ENCODE assay signal across 12 cellular contexts in genomic region chr5:42812620-42813019, GRCh38. TPM values are rescaled to one million over a fixed set of nuclear protein-coding genes. Genes with fewer than 3 reads are reported as not detected.
DNase-seq lines count a peak whose midpoint lies in the region; ATAC-seq and TF ChIP-seq lines count a peak whose summit lies in the region.
"Had no signal": no experiment of that assay in that cellular context is flagged by ENCODE, and none has a peak within 500 bp of the region (broad histone marks: within the 10 kb centered on the region; RNA-seq: fewer than 3 reads in every experiment).

No MANE protein-coding gene starts in this region.

- ATAC-seq in HCT116 (no peak), GM21576 (IDR thresholded peaks at IDR 0.05; ENCODE audit: unreplicated experiment) (no peak), HG03460 (IDR thresholded peaks at IDR 0.05; ENCODE audit: unreplicated experiment) (no peak)

- H3K4me3 ChIP-seq in HCT116 (replicated peaks in 1 of 2; ENCODE audit: low read depth in 1 of 2, low read length in 2 of 2) (no peak overlapping the region), subcutaneous abdominal adipose tissue (ENCODE audit: low read depth in 1 of 5, low read length in 5 of 5) (peak overlapping the region in 3 of 5 donors; percentile 82 to 97 (median 95))

- DNase-seq in HCT116 (ENCODE audit: low read depth, low spot score) = no peak
- no peak for DNase-seq in caudate nucleus (lab: John Stamatoyannopoulos, UW)
- DNase-seq in midbrain (lab: John Stamatoyannopoulos, UW) = peak; percentile 34
- DNase-seq in NCI-H1694 (lab: John Stamatoyannopoulos, UW) = no peak
- DNase-seq in MV-4-11 (lab: John Stamatoyannopoulos, UW) = no peak
- DNase-seq: AML-193, IMR-90, NCI-H446 treated with DMSO at 0.1 percent for 48 hours had no signal

- POLR2A ChIA-PET in HCT116 (lab: Charles Lee) = interaction anchor here (0.6 kb wide), 1 partner anchor 44 kb away, joined by 3 read pairs; no protein-coding TSS in a partner anchor

- H4K20me1 ChIP-seq in HCT116 (ENCODE audit: insufficient read depth) = no peaks in the 10 kb centered on the region

- H3K9ac ChIP-seq in HCT116 (ENCODE audit: low read length) (no peak overlapping the region), subcutaneous abdominal adipose tissue (ENCODE audit: low read length in 5 of 5) (peak overlapping the region in 1 of 5 donors; percentile 67)

- no peaks in the 10 kb centered on the region for H3K9me2 ChIP-seq in HCT116 (ENCODE audit: insufficient read depth)

- no peak for TF ChIP-seq POLR2A in HCT116 (IDR thresholded peaks at IDR 0.05; ENCODE audit: borderline replicate concordance, extremely low read depth, insufficient read depth, insufficient read length)

- intact Hi-C loops in HCT116 (cut with micrococcal nuclease) = no loop called here

- no peaks in the 10 kb centered on the region for H3K79me2 ChIP-seq in HCT116 (ENCODE audit: insufficient read depth, low read length)

- no TSS peak for BruUV-seq in HCT116 (replicated peaks; lab: Mats Ljungman, UMichigan)

- RAD21 ChIA-PET in HCT116 (lab: Charles Lee; ENCODE audit: low non-redundant PET in 1 of 2, low total read pairs in 2 of 2, uncharacterized antibody in 2 of 2, unreplicated experiment in 2 of 2) = no interaction called here

- CTCF ChIA-PET in HCT116 (lab: Charles Lee) = no interaction called here

- no peak for TF ChIP-seq CTCF in HCT116 (IDR thresholded peaks at IDR 0.05 in 2 of 3, conservative IDR thresholded peaks at IDR 0.05 in 1 of 3; ENCODE audit: borderline replicate concordance in 1 of 3, insufficient read depth in 1 of 3, low read depth in 2 of 3, low read length in 2 of 3)

- no peak for TF ChIP-seq RAD21 in HCT116 (IDR thresholded peaks at IDR 0.05; ENCODE audit: low read depth)

- H3K27ac ChIP-seq in HCT116 (ENCODE audit: low read depth, low read length) = no peak overlapping the region
- peak overlapping the region; percentile 100 for H3K27ac ChIP-seq in caudate nucleus (ENCODE audit: low read depth, low read length)
- H3K27ac ChIP-seq in subcutaneous abdominal adipose tissue (ENCODE audit: low read depth, low read length) = peak overlapping the region; percentile 95

- no peaks in the 10 kb centered on the region for H3K9me3 ChIP-seq in HCT116 (ENCODE audit: control insufficient read depth in 1 of 2, insufficient read depth in 1 of 2, low read depth in 1 of 2, low read length in 2 of 2)
- H3K9me3 ChIP-seq in subcutaneous abdominal adipose tissue (ENCODE audit: control insufficient read depth in 5 of 5, low read length in 5 of 5) = no peaks in the 10 kb centered on the region

- H3K27me3 ChIP-seq in HCT116 (ENCODE audit: insufficient read depth, low read length) (no peaks in the 10 kb centered on the region), subcutaneous abdominal adipose tissue (ENCODE audit: control insufficient read depth in 5 of 5, insufficient read depth in 4 of 5, low read length in 5 of 5) (no peaks in the 10 kb centered on the region)

- H3K4me1 ChIP-seq in HCT116 (ENCODE audit: control insufficient read depth in 1 of 2, insufficient read depth in 2 of 2, low read length in 2 of 2) (peaks cover 6 to 13% of the 10 kb centered on the region in 2 experiments), subcutaneous abdominal adipose tissue (ENCODE audit: control insufficient read depth in 5 of 5, insufficient read depth in 5 of 5, low read length in 5 of 5) (peaks cover 0 to 34% (median 24%) of the 10 kb centered on the region in 5 donors)

- peak overlapping the region; percentile 77 for H2AFZ ChIP-seq in HCT116 (ENCODE audit: low read depth, low read length, poor library complexity, severe bottlenecking)

- H3K36me3 ChIP-seq in HCT116 (ENCODE audit: control insufficient read depth in 1 of 2, insufficient read depth in 2 of 2, low read length in 2 of 2) (no peaks in the 10 kb centered on the region), subcutaneous abdominal adipose tissue (ENCODE audit: control insufficient read depth in 5 of 5, insufficient read depth in 5 of 5, low read length in 5 of 5) (peaks cover 0 to 4% (median 2%) of the 10 kb centered on the region in 5 donors)

- no peak overlapping the region for H3K4me2 ChIP-seq in HCT116 (ENCODE audit: low read length)

TF ChIP-seq in HCT116, 20 proteins besides CTCF, POLR2A, EP300 and RAD21:
- TF ChIP-seq REST (IDR thresholded peaks at IDR 0.05; ENCODE audit: low read depth) (no peak), ZNF274 (IDR thresholded peaks at IDR 0.05; ENCODE audit: low read depth, low read length) (no peak), TCF7L2 (IDR thresholded peaks at IDR 0.05; ENCODE audit: borderline replicate concordance, extremely low read depth, insufficient read depth, insufficient read length) (no peak)

RNA-seq across cellular contexts. Expression of gene SELENOP, which starts 0.9 kb away (rescaled TPM):
- 11.4 TPM for total RNA-seq in HCT116 (2021; ENCODE audit: unreplicated experiment)
- polyA plus RNA-seq in HCT116 (2012) = 3.7 and 5.4 TPM in 2 replicates

RNA-seq across cellular contexts. Expression of gene CCDC152, which starts 56.0 kb away (rescaled TPM):
- not detected for total RNA-seq in HCT116 (2021; ENCODE audit: unreplicated experiment)
- polyA plus RNA-seq in HCT116 (2012) = 0.14 TPM in 1 of 2 replicates, not detected in the other
- total RNA-seq: chondrocyte had no signal

Comparison
In these comparisons a context has a peak if more than half of its experiments do, and no peak if none do; other contexts are left out.
1. H3K4me3 ChIP-seq: peak in subcutaneous abdominal adipose tissue (3 of 5); none in HCT116 (0 of 2).